Comparison of ENCODE assay signal across 8 cellular contexts in the genomic region with DNA sequence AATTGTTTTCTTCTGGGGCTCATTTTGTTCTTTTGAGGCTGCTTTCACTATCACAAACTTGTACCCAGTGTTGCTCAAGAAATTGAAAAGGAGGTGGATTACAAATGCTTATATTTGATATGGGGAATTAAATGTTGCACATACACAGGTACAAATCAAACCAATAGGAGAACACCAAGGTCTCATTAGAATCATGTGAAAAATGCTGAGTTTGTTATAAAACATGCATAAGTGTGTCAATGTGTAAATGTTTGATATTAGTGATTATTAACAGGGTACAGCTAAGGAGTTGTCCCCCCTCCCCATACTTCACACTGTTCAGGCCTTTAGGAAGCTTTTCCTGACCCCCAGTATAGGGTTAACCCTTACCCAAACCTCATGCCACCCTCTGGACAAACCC.
"Had no signal": no experiment of that assay in that cellular context is flagged by ENCODE, and none has a peak within 500 bp of the region (broad histone marks: within the 10 kb centered on the region; RNA-seq: fewer than 3 reads in every experiment).

No MANE protein-coding gene starts in this region.

- H3K4me3 ChIP-seq: GM12878 had no signal

- ATAC-seq: GM12878 had no signal

- DNase-seq: GDM1, GF-D8 had no signal

- FAIRE-seq: G401.6, GM12878, GM12891, GM12892, GM18507, GM19239 had no signal
